11 cellular contexts compared by ENCODE assay signal in the genomic region with DNA sequence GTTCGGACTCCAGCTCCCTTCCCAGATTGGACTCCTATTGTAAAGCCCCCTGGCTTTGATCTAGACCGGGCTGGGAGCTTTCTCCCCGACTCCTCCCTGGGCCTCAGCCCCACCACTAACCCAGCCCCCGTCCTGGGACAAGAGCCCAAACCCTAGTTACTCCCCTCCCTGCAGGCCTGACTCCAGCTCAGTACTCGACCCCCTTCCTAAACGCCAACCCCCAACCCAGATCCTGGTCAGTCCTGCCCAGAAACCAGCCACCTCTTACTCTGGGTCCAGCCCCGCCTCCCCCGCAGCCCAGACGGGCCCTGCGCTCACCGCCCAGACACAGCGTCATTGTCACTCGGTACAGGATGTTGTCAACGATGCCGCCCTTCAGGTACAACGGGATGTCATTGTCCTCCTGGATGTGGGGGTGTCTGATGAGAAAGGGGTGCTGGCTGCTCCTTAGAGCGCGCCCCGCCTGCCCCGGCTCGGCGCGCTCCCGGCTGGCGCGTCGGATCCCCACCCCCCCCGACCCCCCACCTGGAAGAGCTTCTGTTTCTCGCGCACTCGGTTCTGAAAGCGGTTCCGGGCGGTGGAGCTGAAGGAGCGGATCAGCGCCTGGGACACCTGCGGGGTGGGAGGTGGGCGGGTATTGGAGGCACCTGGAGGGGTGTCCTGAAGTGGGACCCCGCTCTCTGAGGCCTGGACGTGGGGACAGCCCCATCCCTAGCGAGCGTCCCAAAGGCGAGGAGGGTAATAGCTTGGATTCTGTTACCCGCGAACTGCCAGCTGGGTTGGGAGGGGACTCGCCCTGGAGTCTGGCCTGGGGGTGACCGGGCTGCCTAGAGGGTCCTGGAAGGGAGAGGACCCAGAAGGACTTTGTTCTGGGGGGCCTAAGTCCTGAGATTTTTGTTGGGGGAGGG. TPM values are rescaled to one million over a fixed set of nuclear protein-coding genes. Genes with fewer than 3 reads are reported as not detected.
DNase-seq lines count a peak whose midpoint lies in the region; ATAC-seq, FAIRE-seq and TF ChIP-seq lines count a peak whose summit lies in the region.
"Had no signal": no experiment of that assay in that cellular context is flagged by ENCODE, and none has a peak within 500 bp of the region (broad histone marks: within the 10 kb centered on the region; RNA-seq: fewer than 3 reads in every experiment).

No MANE protein-coding gene starts in this region.

- H3K4me3 Mint-ChIP-seq in H9: no peak overlapping the region
- H3K4me3 Mint-ChIP-seq: activated T-cell treated with anti-CD3 and anti-CD28 coated beads, Interleukin-2, amount 50 U/mL, for 4 hours had no signal

- peaks cover 18 to 37% of the 10 kb centered on the region in 2 experiments; a peak in 4 of 5 replicates for H3K36me3 ChIP-seq in HepG2 (replicated peaks in 1 of 2; ENCODE audit: control insufficient read depth in 1 of 2, insufficient read depth in 2 of 2, low read length in 2 of 2)
- H3K36me3 ChIP-seq in subcutaneous abdominal adipose tissue (ENCODE audit: control insufficient read depth in 5 of 5, insufficient read depth in 5 of 5, low read length in 5 of 5): peaks cover 4 to 42% (median 39%) of the 10 kb centered on the region in 5 donors

- no peak overlapping the region for H3K56ac ChIP-seq in H9 (ENCODE audit: insufficient read length, low read depth, low read length)

- no peak for TF ChIP-seq CTCF in H9 (conservative IDR thresholded peaks at IDR 0.05)
- no peak for TF ChIP-seq CTCF in epithelial cell of proximal tubule (conservative IDR thresholded peaks at IDR 0.05; ENCODE audit: low read depth, low read length)
- no peak for TF ChIP-seq CTCF in HepG2 (CRISPR knock-in tag; IDR thresholded peaks at IDR 0.05)

- POLR2A ChIA-PET in HepG2 (lab: Yijun Ruan, JAX): no interaction called here

- no peak for TF ChIP-seq RAD21 in HepG2 (CRISPR knock-in tag; IDR thresholded peaks at IDR 0.05)

- intact Hi-C loops in HepG2 (cut with micrococcal nuclease; ENCODE audit: unreplicated experiment): no loop called here

- no peak overlapping the region for H3K18ac ChIP-seq in H9 (ENCODE audit: insufficient read length, low read depth, low read length)

- H4K8ac ChIP-seq in H9 (replicated peaks; ENCODE audit: insufficient read length, low read depth, low read length): no peak overlapping the region

- peak overlapping the region; percentile 52 to 86 (median 66); a peak in 3 of 7 replicates for H3K27ac Mint-ChIP-seq in H9

- no peak overlapping the region for H3K4me2 ChIP-seq in H9 (ENCODE audit: insufficient read depth, insufficient read length, low read length)
- no peak overlapping the region for H3K4me2 ChIP-seq in HepG2 (ENCODE audit: low read depth, low read length)

- H3K4me1 ChIP-seq in H9 (ENCODE audit: insufficient read depth, low read length): no peaks in the 10 kb centered on the region
- H3K4me1 ChIP-seq in HepG2 (ENCODE audit: insufficient read depth, low read length): no peaks in the 10 kb centered on the region
- peaks cover 3 to 27% (median 22%) of the 10 kb centered on the region in 5 donors for H3K4me1 ChIP-seq in subcutaneous abdominal adipose tissue (ENCODE audit: control insufficient read depth in 5 of 5, insufficient read depth in 5 of 5, low read length in 5 of 5)

- ATAC-seq in HepG2 (no peak), GM19463 (IDR thresholded peaks at IDR 0.05; ENCODE audit: unreplicated experiment) (no peak), HG02610 (IDR thresholded peaks at IDR 0.05; ENCODE audit: unreplicated experiment) (no peak)
- ATAC-seq: activated T-cell treated with anti-CD3 and anti-CD28 coated beads, Interleukin-2, amount 50 U/mL, for 4 hours had no signal

- no peak overlapping the region for H4K91ac ChIP-seq in H9 (ENCODE audit: insufficient read length, low read depth, low read length)

- H3K9ac ChIP-seq in H9 (ENCODE audit: extremely low read depth, insufficient read length, low read length) (no peak overlapping the region), HepG2 (ENCODE audit: insufficient read depth, low read depth, low read length) (no peak overlapping the region), subcutaneous abdominal adipose tissue (ENCODE audit: low read length in 5 of 5) (peak overlapping the region; percentile 77 to 98 (median 92))

- CTCF ChIA-PET in HepG2 (lab: Yijun Ruan, JAX; ENCODE audit: low intra/inter-chr PET ratio, low total read pairs): no interaction called here

- H3K36me3 Mint-ChIP-seq in H9 (ENCODE audit: insufficient read depth in 1 of 3, low read depth in 3 of 3): peaks cover 37 to 68% (median 61%) of the 10 kb centered on the region in 3 experiments; a peak in 6 of 7 replicates

- H2AK5ac ChIP-seq in H9 (ENCODE audit: insufficient read length, low read length): no peak overlapping the region

- H2BK5ac ChIP-seq in H9 (ENCODE audit: insufficient read length, low read length): no peak overlapping the region

- FAIRE-seq in HepG2 (lab: Jason Lieb, UNC): no peak

- no peaks in the 10 kb centered on the region for H3K9me3 Mint-ChIP-seq in H9
- H3K9me3 Mint-ChIP-seq: activated T-cell treated with anti-CD3 and anti-CD28 coated beads, Interleukin-2, amount 50 U/mL, for 4 hours had no signal

- H3T11ph ChIP-seq in H9 (ENCODE audit: low read length): no peak overlapping the region

- H3K9me3 ChIP-seq in H9 (ENCODE audit: control insufficient read depth, low read depth, low read length) (no peaks in the 10 kb centered on the region), HepG2 (ENCODE audit: low read length) (no peaks in the 10 kb centered on the region), subcutaneous abdominal adipose tissue (ENCODE audit: control insufficient read depth in 5 of 5, low read length in 5 of 5) (no peaks in the 10 kb centered on the region)

- in situ Hi-C loops in HepG2 (cut with HindIII; ENCODE audit: extremely low pct_ligation_motif_present, low pct_unique_long_range_greater_than_20kb): no loop called here

- TF ChIP-seq POLR2A in HepG2 (IDR thresholded peaks at IDR 0.05; ENCODE audit: insufficient read depth in 1 of 2, low read depth in 2 of 2, low read length in 2 of 2): no peak

- no peaks in the 10 kb centered on the region for H3K23me2 ChIP-seq in H9 (ENCODE audit: insufficient read length, low read depth, low read length, poor library complexity, severe bottlenecking)

- DNase-seq in H9: peak; percentile 67
- no peak for DNase-seq in epithelial cell of proximal tubule (ENCODE audit: low read depth)
- no peak for DNase-seq in HepG2 (ENCODE audit: low spot score)
- DNase-seq in NCI-H2171 treated with DMSO at 0.1 percent for 48 hours (lab: John Stamatoyannopoulos, UW): no peak
- no peak for DNase-seq in amniotic stem cell (lab: John Stamatoyannopoulos, UW)
- DNase-seq: activated T-cell treated with anti-CD3 and anti-CD28 coated beads, Interleukin-2, amount 50 U/mL, for 4 hours; NCI-H1930 had no signal

- H3K27ac ChIP-seq in H9 (ENCODE audit: insufficient read length, low read depth, low read length) (no peak overlapping the region), HepG2 (ENCODE audit: extremely low read length, insufficient read depth, low read length) (no peak overlapping the region), subcutaneous abdominal adipose tissue (ENCODE audit: low read depth, low read length) (peak overlapping the region; percentile 90)

- no peak for TF ChIP-seq EP300 in HepG2 (IDR thresholded peaks at IDR 0.05; ENCODE audit: low read depth in 2 of 2, low read length in 2 of 2)
- no peak for TF ChIP-seq EP300 in HepG2 (CRISPR knock-in tag; IDR thresholded peaks at IDR 0.05; ENCODE audit: borderline replicate concordance)

- no peak overlapping the region for H2BK12ac ChIP-seq in H9 (ENCODE audit: insufficient read length, low read depth, low read length)

- H3K23ac ChIP-seq in H9 (ENCODE audit: insufficient read length, low read depth, low read length): no peak overlapping the region

- WGBS in H9 (ENCODE audit: extremely low coverage, insufficient read length, low lambda C conversion rate): no CpG with 5 or more reads among the region's 47 CpGs
- 97% methylated on average over 35 of the region's 47 CpGs for WGBS in HepG2 (ENCODE audit: low lambda C conversion rate)

- no peak overlapping the region for H2BK20ac ChIP-seq in H9 (ENCODE audit: low read depth, low read length, poor library complexity, severe bottlenecking)

- H4K5ac ChIP-seq in H9 (ENCODE audit: insufficient read length, low read depth, low read length): no peak overlapping the region

- no peaks in the 10 kb centered on the region for H3K79me1 ChIP-seq in H9 (ENCODE audit: insufficient read depth, low read depth, low read length, poor library complexity, severe bottlenecking)

- H3K79me2 ChIP-seq in H9 (ENCODE audit: insufficient read depth, low read length) (no peaks in the 10 kb centered on the region), HepG2 (ENCODE audit: insufficient read depth, low read length) (no peaks in the 10 kb centered on the region)

- H3K4me3 ChIP-seq in epithelial cell of proximal tubule (ENCODE audit: low read depth, low read length) (peak overlapping the region; percentile 25), HepG2 (replicated peaks in 1 of 3; ENCODE audit: insufficient read depth in 1 of 3, low read depth in 2 of 3, low read length in 3 of 3) (no peak overlapping the region), subcutaneous abdominal adipose tissue (ENCODE audit: low read depth in 1 of 5, low read length in 5 of 5) (peak overlapping the region; percentile 59 to 80 (median 77))

- H3K27me3 ChIP-seq in H9 (ENCODE audit: insufficient read depth, low read length): no peaks in the 10 kb centered on the region
- H3K27me3 ChIP-seq in HepG2 (ENCODE audit: control insufficient read depth in 1 of 2, insufficient read depth in 2 of 2, low read length in 2 of 2): no peaks in the 10 kb centered on the region
- no peaks in the 10 kb centered on the region for H3K27me3 ChIP-seq in subcutaneous abdominal adipose tissue (ENCODE audit: control insufficient read depth in 5 of 5, insufficient read depth in 4 of 5, low read length in 5 of 5)

- H4K20me1 ChIP-seq in H9 (ENCODE audit: control insufficient read depth, insufficient read depth, insufficient read length) (no peaks in the 10 kb centered on the region), HepG2 (ENCODE audit: insufficient read depth, low read length) (no peaks in the 10 kb centered on the region)

- H2AFZ ChIP-seq in H9 (ENCODE audit: low read length) (no peak overlapping the region), HepG2 (ENCODE audit: low read length) (no peak overlapping the region)

- no TSS peak for BruUV-seq in HepG2 (replicated peaks; lab: Mats Ljungman, UMichigan)

- H3K27me3 Mint-ChIP-seq in H9 (ENCODE audit: low read depth): no peaks in the 10 kb centered on the region

- H3K14ac ChIP-seq in H9 (ENCODE audit: insufficient read depth, low read length): no peak overlapping the region

- H3K4ac ChIP-seq in H9 (ENCODE audit: low read depth, low read length): no peak overlapping the region

- no peak overlapping the region for H2BK15ac ChIP-seq in H9 (ENCODE audit: low read depth, low read length)

- H2BK120ac ChIP-seq in H9 (ENCODE audit: low read depth, low read length, poor library complexity, severe bottlenecking): no peak overlapping the region

- H3K4me1 Mint-ChIP-seq in H9: peaks cover 13 to 14% of the 10 kb centered on the region in 2 experiments

RNA-seq across cellular contexts. Expression of a gene that starts 0.8 kb away (rescaled TPM):
- total RNA-seq in H9 (2021) (not detected in 2 replicates), epithelial cell of proximal tubule (1.7 TPM in 1 of 2 replicates, not detected in the other), HepG2 (2016; rRNA removed; fragmentation: Illumina TruSeq; extraction: Trizol) (not detected in 2 replicates)
- not detected in 2 replicates for total RNA-seq in HepG2 (2016; cell fraction: cytosol; rRNA removed; fragmentation: Illumina TruSeq; extraction: Trizol; ENCODE audit: low read depth)
- not detected in 2 replicates for total RNA-seq in HepG2 (2016; cell fraction: insoluble cytoplasmic fraction; rRNA removed; fragmentation: Illumina TruSeq; extraction: Trizol)
- not detected in 2 replicates for total RNA-seq in HepG2 (2016; cell fraction: membrane; rRNA removed; fragmentation: Illumina TruSeq; extraction: Trizol)
- total RNA-seq in HepG2 (2016; cell fraction: nucleus; rRNA removed; fragmentation: Illumina TruSeq; extraction: Trizol): not detected in 2 replicates
- polyA plus RNA-seq in HepG2 (2011; rRNA removed): not detected in 2 replicates
- not detected in 2 replicates for polyA plus RNA-seq in HepG2 (2011; cell fraction: cytosol; rRNA removed)
- not detected in 2 replicates for polyA plus RNA-seq in HepG2 (2011; cell fraction: nucleus; rRNA removed)
- not detected in 2 replicates for polyA plus RNA-seq in HepG2 (2012)
- polyA plus RNA-seq in HepG2 (2016; cell fraction: cytosol; fragmentation: Illumina TruSeq; extraction: Trizol; ENCODE audit: low read depth): not detected in 2 replicates
- polyA plus RNA-seq in HepG2 (2016; cell fraction: insoluble cytoplasmic fraction; fragmentation: Illumina TruSeq; extraction: Trizol; ENCODE audit: low read depth): not detected in 2 replicates
- not detected in 2 replicates for polyA plus RNA-seq in HepG2 (2016; cell fraction: membrane; fragmentation: Illumina TruSeq; extraction: Trizol; ENCODE audit: low read depth)
- polyA plus RNA-seq in HepG2 (2016; cell fraction: nucleus; fragmentation: Illumina TruSeq; extraction: Trizol; ENCODE audit: insufficient read depth, low read depth): not detected in 2 replicates
- not detected in 2 replicates for polyA minus RNA-seq in HepG2 (2011; rRNA and poly(A)+ RNA removed; ENCODE audit: low replicate concordance)
- polyA minus RNA-seq in HepG2 (2011; cell fraction: cytosol; rRNA and poly(A)+ RNA removed): not detected in 2 replicates
- not detected in 2 replicates for polyA minus RNA-seq in HepG2 (2011; cell fraction: nucleus; rRNA and poly(A)+ RNA removed)
- total RNA-seq: activated T-cell treated with anti-CD3 and anti-CD28 coated beads, Interleukin-2, amount 50 U/mL, for 4 hours had no signal

RNA-seq across cellular contexts. Expression of a gene that starts 11.5 kb away (rescaled TPM):
- total RNA-seq in H9 (2021): 379 and 399 TPM in 2 replicates
- total RNA-seq in epithelial cell of proximal tubule: 259 and 267 TPM in 2 replicates
- 280 and 322 TPM in 2 replicates for total RNA-seq in HepG2 (2016; rRNA removed; fragmentation: Illumina TruSeq; extraction: Trizol)
- total RNA-seq in HepG2 (2016; cell fraction: cytosol; rRNA removed; fragmentation: Illumina TruSeq; extraction: Trizol; ENCODE audit: low read depth): 123 and 145 TPM in 2 replicates
- 261 and 342 TPM in 2 replicates for total RNA-seq in HepG2 (2016; cell fraction: insoluble cytoplasmic fraction; rRNA removed; fragmentation: Illumina TruSeq; extraction: Trizol)
- total RNA-seq in HepG2 (2016; cell fraction: membrane; rRNA removed; fragmentation: Illumina TruSeq; extraction: Trizol): 152 and 172 TPM in 2 replicates
- total RNA-seq in HepG2 (2016; cell fraction: nucleus; rRNA removed; fragmentation: Illumina TruSeq; extraction: Trizol): 96.9 and 104 TPM in 2 replicates
- polyA plus RNA-seq in HepG2 (2011; rRNA removed): 526 and 533 TPM in 2 replicates
- polyA plus RNA-seq in HepG2 (2011; cell fraction: cytosol; rRNA removed): 204 and 262 TPM in 2 replicates
- 119 and 132 TPM in 2 replicates for polyA plus RNA-seq in HepG2 (2011; cell fraction: nucleus; rRNA removed)
- polyA plus RNA-seq in HepG2 (2012): 299 and 302 TPM in 2 replicates
- 206 and 217 TPM in 2 replicates for polyA plus RNA-seq in HepG2 (2016; cell fraction: cytosol; fragmentation: Illumina TruSeq; extraction: Trizol; ENCODE audit: low read depth)
- 455 and 533 TPM in 2 replicates for polyA plus RNA-seq in HepG2 (2016; cell fraction: insoluble cytoplasmic fraction; fragmentation: Illumina TruSeq; extraction: Trizol; ENCODE audit: low read depth)
- polyA plus RNA-seq in HepG2 (2016; cell fraction: membrane; fragmentation: Illumina TruSeq; extraction: Trizol; ENCODE audit: low read depth): 241 and 270 TPM in 2 replicates
- polyA plus RNA-seq in HepG2 (2016; cell fraction: nucleus; fragmentation: Illumina TruSeq; extraction: Trizol; ENCODE audit: insufficient read depth, low read depth): 326 and 330 TPM in 2 replicates
- polyA minus RNA-seq in HepG2 (2011; rRNA and poly(A)+ RNA removed; ENCODE audit: low replicate concordance): 458 and 714 TPM in 2 replicates
- 195 and 198 TPM in 2 replicates for polyA minus RNA-seq in HepG2 (2011; cell fraction: cytosol; rRNA and poly(A)+ RNA removed)
- 43.9 and 66.4 TPM in 2 replicates for polyA minus RNA-seq in HepG2 (2011; cell fraction: nucleus; rRNA and poly(A)+ RNA removed)

RNA-seq across cellular contexts. Expression of a gene that starts 36.1 kb away (rescaled TPM):
- 203 and 216 TPM in 2 replicates for total RNA-seq in H9 (2021)
- total RNA-seq in epithelial cell of proximal tubule: 280 and 410 TPM in 2 replicates
- total RNA-seq in HepG2 (2016; rRNA removed; fragmentation: Illumina TruSeq; extraction: Trizol): 271 and 302 TPM in 2 replicates
- total RNA-seq in HepG2 (2016; cell fraction: cytosol; rRNA removed; fragmentation: Illumina TruSeq; extraction: Trizol; ENCODE audit: low read depth): 111 and 137 TPM in 2 replicates
- 287 and 330 TPM in 2 replicates for total RNA-seq in HepG2 (2016; cell fraction: insoluble cytoplasmic fraction; rRNA removed; fragmentation: Illumina TruSeq; extraction: Trizol)
- 147 and 172 TPM in 2 replicates for total RNA-seq in HepG2 (2016; cell fraction: membrane; rRNA removed; fragmentation: Illumina TruSeq; extraction: Trizol)
- 88.1 and 109 TPM in 2 replicates for total RNA-seq in HepG2 (2016; cell fraction: nucleus; rRNA removed; fragmentation: Illumina TruSeq; extraction: Trizol)
- 245 and 276 TPM in 2 replicates for polyA plus RNA-seq in HepG2 (2011; rRNA removed)
- 268 and 334 TPM in 2 replicates for polyA plus RNA-seq in HepG2 (2011; cell fraction: cytosol; rRNA removed)
- polyA plus RNA-seq in HepG2 (2011; cell fraction: nucleus; rRNA removed): 216 and 224 TPM in 2 replicates
- polyA plus RNA-seq in HepG2 (2012): 194 and 206 TPM in 2 replicates
- 122 and 132 TPM in 2 replicates for polyA plus RNA-seq in HepG2 (2016; cell fraction: cytosol; fragmentation: Illumina TruSeq; extraction: Trizol; ENCODE audit: low read depth)
- polyA plus RNA-seq in HepG2 (2016; cell fraction: insoluble cytoplasmic fraction; fragmentation: Illumina TruSeq; extraction: Trizol; ENCODE audit: low read depth): 315 and 344 TPM in 2 replicates
- 131 and 152 TPM in 2 replicates for polyA plus RNA-seq in HepG2 (2016; cell fraction: membrane; fragmentation: Illumina TruSeq; extraction: Trizol; ENCODE audit: low read depth)
- 199 and 208 TPM in 2 replicates for polyA plus RNA-seq in HepG2 (2016; cell fraction: nucleus; fragmentation: Illumina TruSeq; extraction: Trizol; ENCODE audit: insufficient read depth, low read depth)
- polyA minus RNA-seq in HepG2 (2011; rRNA and poly(A)+ RNA removed; ENCODE audit: low replicate concordance): 123 and 179 TPM in 2 replicates
- 73.9 and 84.3 TPM in 2 replicates for polyA minus RNA-seq in HepG2 (2011; cell fraction: cytosol; rRNA and poly(A)+ RNA removed)
- polyA minus RNA-seq in HepG2 (2011; cell fraction: nucleus; rRNA and poly(A)+ RNA removed): 23.3 and 34.8 TPM in 2 replicates

RNA-seq across cellular contexts. Expression of a gene that starts 36.7 kb away (rescaled TPM):
- total RNA-seq in H9 (2021) (145 and 146 TPM in 2 replicates), epithelial cell of proximal tubule (88.5 and 122 TPM in 2 replicates), HepG2 (2016; rRNA removed; fragmentation: Illumina TruSeq; extraction: Trizol) (101 and 104 TPM in 2 replicates)
- total RNA-seq in HepG2 (2016; cell fraction: cytosol; rRNA removed; fragmentation: Illumina TruSeq; extraction: Trizol; ENCODE audit: low read depth): 200 and 257 TPM in 2 replicates
- total RNA-seq in HepG2 (2016; cell fraction: insoluble cytoplasmic fraction; rRNA removed; fragmentation: Illumina TruSeq; extraction: Trizol): 89.2 and 111 TPM in 2 replicates
- total RNA-seq in HepG2 (2016; cell fraction: membrane; rRNA removed; fragmentation: Illumina TruSeq; extraction: Trizol): 150 and 193 TPM in 2 replicates
- total RNA-seq in HepG2 (2016; cell fraction: nucleus; rRNA removed; fragmentation: Illumina TruSeq; extraction: Trizol): 28.9 and 41.0 TPM in 2 replicates
- polyA plus RNA-seq in HepG2 (2011; rRNA removed): 40.5 and 41.1 TPM in 2 replicates
- polyA plus RNA-seq in HepG2 (2011; cell fraction: cytosol; rRNA removed): 43.3 and 68.7 TPM in 2 replicates
- 35.8 and 39.5 TPM in 2 replicates for polyA plus RNA-seq in HepG2 (2011; cell fraction: nucleus; rRNA removed)
- 54.5 and 79.4 TPM in 2 replicates for polyA plus RNA-seq in HepG2 (2012)
- 272 and 302 TPM in 2 replicates for polyA plus RNA-seq in HepG2 (2016; cell fraction: cytosol; fragmentation: Illumina TruSeq; extraction: Trizol; ENCODE audit: low read depth)
- polyA plus RNA-seq in HepG2 (2016; cell fraction: insoluble cytoplasmic fraction; fragmentation: Illumina TruSeq; extraction: Trizol; ENCODE audit: low read depth): 78.5 and 105 TPM in 2 replicates
- polyA plus RNA-seq in HepG2 (2016; cell fraction: membrane; fragmentation: Illumina TruSeq; extraction: Trizol; ENCODE audit: low read depth): 180 and 196 TPM in 2 replicates
- polyA plus RNA-seq in HepG2 (2016; cell fraction: nucleus; fragmentation: Illumina TruSeq; extraction: Trizol; ENCODE audit: insufficient read depth, low read depth): 49.3 and 68.2 TPM in 2 replicates
- 92.6 and 139 TPM in 2 replicates for polyA minus RNA-seq in HepG2 (2011; rRNA and poly(A)+ RNA removed; ENCODE audit: low replicate concordance)
- 36.7 and 69.3 TPM in 2 replicates for polyA minus RNA-seq in HepG2 (2011; cell fraction: cytosol; rRNA and poly(A)+ RNA removed)
- polyA minus RNA-seq in HepG2 (2011; cell fraction: nucleus; rRNA and poly(A)+ RNA removed): 18.0 and 26.0 TPM in 2 replicates

RNA-seq across cellular contexts. Expression of a gene that starts 40.5 kb away (rescaled TPM):
- total RNA-seq in H9 (2021) (not detected in 2 replicates), epithelial cell of proximal tubule (not detected in 2 replicates), HepG2 (2016; rRNA removed; fragmentation: Illumina TruSeq; extraction: Trizol) (not detected in 2 replicates)
- not detected in 2 replicates for total RNA-seq in HepG2 (2016; cell fraction: cytosol; rRNA removed; fragmentation: Illumina TruSeq; extraction: Trizol; ENCODE audit: low read depth)
- not detected in 2 replicates for total RNA-seq in HepG2 (2016; cell fraction: insoluble cytoplasmic fraction; rRNA removed; fragmentation: Illumina TruSeq; extraction: Trizol)
- not detected in 2 replicates for total RNA-seq in HepG2 (2016; cell fraction: membrane; rRNA removed; fragmentation: Illumina TruSeq; extraction: Trizol)
- total RNA-seq in HepG2 (2016; cell fraction: nucleus; rRNA removed; fragmentation: Illumina TruSeq; extraction: Trizol): not detected in 2 replicates
- not detected in 2 replicates for polyA plus RNA-seq in HepG2 (2011; rRNA removed)
- polyA plus RNA-seq in HepG2 (2011; cell fraction: cytosol; rRNA removed): 0.09 TPM in 1 of 2 replicates, not detected in the other
- not detected in 2 replicates for polyA plus RNA-seq in HepG2 (2011; cell fraction: nucleus; rRNA removed)
- not detected in 2 replicates for polyA plus RNA-seq in HepG2 (2012)
- polyA plus RNA-seq in HepG2 (2016; cell fraction: cytosol; fragmentation: Illumina TruSeq; extraction: Trizol; ENCODE audit: low read depth): not detected in 2 replicates
- polyA plus RNA-seq in HepG2 (2016; cell fraction: insoluble cytoplasmic fraction; fragmentation: Illumina TruSeq; extraction: Trizol; ENCODE audit: low read depth): not detected in 2 replicates
- not detected in 2 replicates for polyA plus RNA-seq in HepG2 (2016; cell fraction: membrane; fragmentation: Illumina TruSeq; extraction: Trizol; ENCODE audit: low read depth)
- not detected in 2 replicates for polyA plus RNA-seq in HepG2 (2016; cell fraction: nucleus; fragmentation: Illumina TruSeq; extraction: Trizol; ENCODE audit: insufficient read depth, low read depth)
- not detected in 2 replicates for polyA minus RNA-seq in HepG2 (2011; rRNA and poly(A)+ RNA removed; ENCODE audit: low replicate concordance)
- polyA minus RNA-seq in HepG2 (2011; cell fraction: cytosol; rRNA and poly(A)+ RNA removed): not detected in 2 replicates
- not detected in 2 replicates for polyA minus RNA-seq in HepG2 (2011; cell fraction: nucleus; rRNA and poly(A)+ RNA removed)
- total RNA-seq: activated T-cell treated with anti-CD3 and anti-CD28 coated beads, Interleukin-2, amount 50 U/mL, for 4 hours; glomerular endothelial cell had no signal

Comparison
In these comparisons a context has a peak if more than half of its experiments do, and no peak if none do; other contexts are left out.
1. H3K9ac ChIP-seq: peak in subcutaneous abdominal adipose tissue (5 of 5); none in H9 (single experiment) and HepG2 (single experiment).
2. H3K4me3 ChIP-seq: peak in epithelial cell of proximal tubule (single experiment) and subcutaneous abdominal adipose tissue (5 of 5); none in HepG2 (0 of 3).